ENCODE assay signal across 8 cellular contexts in the genomic region with DNA sequence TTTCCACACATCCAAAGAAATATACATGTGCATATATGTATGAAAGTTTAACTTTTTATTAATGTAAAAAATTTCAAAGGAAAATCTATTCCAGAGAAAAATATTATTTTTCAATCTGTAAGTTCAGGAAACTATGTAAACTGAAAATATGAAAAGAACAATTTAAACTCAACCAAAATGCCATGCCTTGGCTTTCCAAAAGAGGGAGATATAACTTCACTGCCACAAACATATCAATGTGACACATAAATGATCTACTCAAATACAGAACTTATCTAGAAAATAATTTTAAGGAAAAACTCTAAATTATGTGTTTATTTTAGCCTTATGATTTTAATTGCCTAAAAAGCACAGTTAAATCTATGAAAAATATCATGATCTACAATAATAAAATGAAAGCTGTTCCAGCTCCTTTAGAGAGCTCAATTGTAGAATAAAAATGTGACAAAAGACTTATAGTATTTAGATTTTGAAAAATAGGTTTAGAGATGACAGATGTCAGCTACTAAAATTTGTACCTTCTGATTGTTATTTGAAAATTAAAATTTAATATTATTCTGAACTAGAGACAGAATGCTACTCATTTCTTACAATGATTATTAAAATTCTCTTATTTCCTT.
DNase-seq lines count a peak whose midpoint lies in the region; ATAC-seq, FAIRE-seq and TF ChIP-seq lines count a peak whose summit lies in the region.

No MANE protein-coding gene starts in this region.

- CTCF ChIA-PET in CD8-positive, alpha-beta T cell (lab: Charles Lee): interaction anchor here (0.6 to 1.4 kb wide), 3 partner anchors 16 to 466 kb away, joined by 3 to 12 read pairs (median 3); no protein-coding TSS in a partner anchor

- H3K9ac ChIP-seq in adipocyte (ENCODE audit: low read length): peak overlapping the region; percentile 70

- no peak overlapping the region for H3K27ac ChIP-seq in CD8-positive, alpha-beta T cell (ENCODE audit: low read depth, low read length)

- POLR2A ChIA-PET in CD8-positive, alpha-beta T cell (lab: Charles Lee): no interaction called here

- H3K27me3 Mint-ChIP-seq in CD8-positive, alpha-beta T cell (ENCODE audit: low read depth): no peaks in the 10 kb centered on the region
- no peaks in the 10 kb centered on the region for H3K27me3 Mint-ChIP-seq in activated T-cell treated with anti-CD3 and anti-CD28 coated beads, Interleukin-2, amount 50 U/mL, for 72 hours (ENCODE audit: low read depth)
- no peaks in the 10 kb centered on the region for H3K27me3 Mint-ChIP-seq in activated T-cell treated with anti-CD3 and anti-CD28 coated beads, Interleukin-2, amount 50 U/mL, for 24 hours

- TF ChIP-seq POLR2A in H54 (IDR thresholded peaks at IDR 0.05; ENCODE audit: low read depth, low read length): no peak

- no peak overlapping the region for H3K4me3 ChIP-seq in CD8-positive, alpha-beta T cell (ENCODE audit: low read depth, low read length)
- H3K4me3 ChIP-seq in adipocyte (ENCODE audit: low read length): no peak overlapping the region

- H3K27me3 ChIP-seq in CD8-positive, alpha-beta T cell (ENCODE audit: insufficient read depth, low read length): no peaks in the 10 kb centered on the region
- no peaks in the 10 kb centered on the region for H3K27me3 ChIP-seq in adipocyte (replicated peaks; ENCODE audit: control insufficient read depth, insufficient read depth, low read length)

- TF ChIP-seq CTCF in CD8-positive, alpha-beta T cell (IDR thresholded peaks at IDR 0.05): peak; percentile 60

- no peaks in the 10 kb centered on the region for H3K4me1 Mint-ChIP-seq in CD8-positive, alpha-beta T cell (ENCODE audit: low read depth)
- H3K4me1 Mint-ChIP-seq in activated T-cell treated with anti-CD3 and anti-CD28 coated beads, Interleukin-2, amount 50 U/mL, for 72 hours (ENCODE audit: low read depth): no peaks in the 10 kb centered on the region
- no peaks in the 10 kb centered on the region for H3K4me1 Mint-ChIP-seq in activated T-cell treated with anti-CD3 and anti-CD28 coated beads, Interleukin-2, amount 50 U/mL, for 24 hours (ENCODE audit: low read depth)

- no peaks in the 10 kb centered on the region for H3K4me1 ChIP-seq in CD8-positive, alpha-beta T cell (ENCODE audit: insufficient read depth, low read length)
- H3K4me1 ChIP-seq in adipocyte (ENCODE audit: control insufficient read depth, insufficient read depth, low read length): peaks cover 36% of the 10 kb centered on the region

- no peak for ATAC-seq in CD8-positive, alpha-beta T cell
- no peak for ATAC-seq in GM21367 (IDR thresholded peaks at IDR 0.05; ENCODE audit: unreplicated experiment)
- ATAC-seq in activated T-cell treated with anti-CD3 and anti-CD28 coated beads, Interleukin-2, amount 50 U/mL, for 72 hours (replicated peaks in 1 of 2): no peak
- no peak for ATAC-seq in GM19395 (IDR thresholded peaks at IDR 0.05; ENCODE audit: unreplicated experiment)

- peaks cover 3% of the 10 kb centered on the region for H3K36me3 Mint-ChIP-seq in CD8-positive, alpha-beta T cell
- H3K36me3 Mint-ChIP-seq in activated T-cell treated with anti-CD3 and anti-CD28 coated beads, Interleukin-2, amount 50 U/mL, for 72 hours (ENCODE audit: insufficient read depth in 2 of 2): no peaks in the 10 kb centered on the region
- no peaks in the 10 kb centered on the region for H3K36me3 Mint-ChIP-seq in activated T-cell treated with anti-CD3 and anti-CD28 coated beads, Interleukin-2, amount 50 U/mL, for 24 hours (ENCODE audit: low read depth)

- no peaks in the 10 kb centered on the region for H3K36me3 ChIP-seq in CD8-positive, alpha-beta T cell (ENCODE audit: insufficient read depth, low read length)
- H3K36me3 ChIP-seq in adipocyte (ENCODE audit: control insufficient read depth, insufficient read depth, low read length, severe bottlenecking): peaks cover 59% of the 10 kb centered on the region

- no peak overlapping the region for H3K27ac Mint-ChIP-seq in CD8-positive, alpha-beta T cell
- no peak overlapping the region for H3K27ac Mint-ChIP-seq in activated T-cell treated with anti-CD3 and anti-CD28 coated beads, Interleukin-2, amount 50 U/mL, for 72 hours
- H3K27ac Mint-ChIP-seq in activated T-cell treated with anti-CD3 and anti-CD28 coated beads, Interleukin-2, amount 50 U/mL, for 24 hours: no peak overlapping the region

- no peaks in the 10 kb centered on the region for H3K9me3 ChIP-seq in CD8-positive, alpha-beta T cell (ENCODE audit: low read length)
- no peaks in the 10 kb centered on the region for H3K9me3 ChIP-seq in adipocyte (ENCODE audit: control insufficient read depth, low read length)

- no peak for DNase-seq in CD8-positive, alpha-beta T cell
- DNase-seq in H54 (ENCODE audit: insufficient read length, low spot score) (no peak), adipocyte (ENCODE audit: low read depth) (peak; percentile 59), left kidney (ENCODE audit: low read depth, low spot score) (peak; percentile 8)
- DNase-seq in activated T-cell treated with anti-CD3 and anti-CD28 coated beads, Interleukin-2, amount 50 U/mL, for 72 hours: no peak
- DNase-seq in activated T-cell treated with anti-CD3 and anti-CD28 coated beads, Interleukin-2, amount 50 U/mL, for 24 hours: no peak

- FAIRE-seq in H54 (lab: Jason Lieb, UNC): peak; percentile 55

- no peaks in the 10 kb centered on the region for H3K9me3 Mint-ChIP-seq in CD8-positive, alpha-beta T cell
- no peaks in the 10 kb centered on the region for H3K9me3 Mint-ChIP-seq in activated T-cell treated with anti-CD3 and anti-CD28 coated beads, Interleukin-2, amount 50 U/mL, for 72 hours
- no peaks in the 10 kb centered on the region for H3K9me3 Mint-ChIP-seq in activated T-cell treated with anti-CD3 and anti-CD28 coated beads, Interleukin-2, amount 50 U/mL, for 24 hours

- H3K4me3 Mint-ChIP-seq in CD8-positive, alpha-beta T cell: no peak overlapping the region
- H3K4me3 Mint-ChIP-seq in activated T-cell treated with anti-CD3 and anti-CD28 coated beads, Interleukin-2, amount 50 U/mL, for 72 hours: no peak overlapping the region
- no peak overlapping the region for H3K4me3 Mint-ChIP-seq in activated T-cell treated with anti-CD3 and anti-CD28 coated beads, Interleukin-2, amount 50 U/mL, for 24 hours

- intact Hi-C loops in CD8-positive, alpha-beta T cell (cut with DNase I, micrococcal nuclease): loop anchor here in 1 of 2 experiments (1.0 kb wide), 1 partner anchor 467 kb away; no protein-coding TSS in a partner anchor

Comparison
In these comparisons a context has a peak if more than half of its experiments do, and no peak if none do; other contexts are left out.
1. DNase-seq: peak in adipocyte (single experiment) and left kidney (single experiment); none in CD8-positive, alpha-beta T cell (0 of 7), H54 (single experiment), activated T-cell treated with anti-CD3 and anti-CD28 coated beads, Interleukin-2, amount 50 U/mL, for 72 hours (0 of 2) and activated T-cell treated with anti-CD3 and anti-CD28 coated beads, Interleukin-2, amount 50 U/mL, for 24 hours (single experiment).